10 cellular contexts compared by ENCODE assay signal in genomic region chr14:104749958-104750529, GRCh38. TPM values are rescaled to one million over a fixed set of nuclear protein-coding genes. Genes with fewer than 3 reads are reported as not detected.
A peak's percentile ranks its signal among the peaks of the same experiment; 100 is the strongest.
DNase-seq lines count a peak whose midpoint lies in the region; TF ChIP-seq lines count a peak whose summit lies in the region.
"Had no signal": no experiment of that assay in that cellular context is flagged by ENCODE, and none has a peak within 500 bp of the region (broad histone marks: within the 10 kb centered on the region; RNA-seq: fewer than 3 reads in every experiment).

No MANE protein-coding gene starts in this region.

- peaks cover 34% of the 10 kb centered on the region for H3F3A ChIP-seq in GM23248 (ENCODE audit: insufficient read depth)

- peaks cover 22% of the 10 kb centered on the region for H3K79me2 ChIP-seq in GM23248 (ENCODE audit: insufficient read depth)
- peaks cover 22% of the 10 kb centered on the region for H3K79me2 ChIP-seq in osteoblast (ENCODE audit: insufficient read depth, low read length)

- TF ChIP-seq CTCF in astrocyte of the spinal cord (IDR thresholded peaks at IDR 0.05; ENCODE audit: low read depth, low read length) (no peak), osteoblast (IDR thresholded peaks at IDR 0.05; ENCODE audit: extremely low read depth, low read depth, low read length) (no peak)

- H4K20me1 ChIP-seq in GM23248 (ENCODE audit: insufficient read depth) = no peaks in the 10 kb centered on the region
- H4K20me1 ChIP-seq in osteoblast (ENCODE audit: insufficient read depth, low read length) = peaks cover 15% of the 10 kb centered on the region

- in situ Hi-C loops in GM23248 (cut with MboI) (no loop called here), astrocyte of the spinal cord (cut with HindIII; ENCODE audit: low sequenced_read_pairs) (no loop called here)

- H2AFZ ChIP-seq in GM23248 = peak overlapping the region; percentile 55
- peak overlapping the region; percentile 55 for H2AFZ ChIP-seq in osteoblast (ENCODE audit: low read length)

- H3K9me3 ChIP-seq in GM23248 (ENCODE audit: low read depth) (no peaks in the 10 kb centered on the region), osteoblast (ENCODE audit: low read depth, low read length) (no peaks in the 10 kb centered on the region)
- H3K9me3 ChIP-seq: HAP-1 had no signal

- no peaks in the 10 kb centered on the region for H3K9me2 ChIP-seq in GM23248 (ENCODE audit: insufficient read depth)

- 0 out of 2 replicates have a peak overlapping the region, but pooled peaks have one; percentile 8 for H3K4me3 ChIP-seq in GM23248
- H3K4me3 ChIP-seq in astrocyte of the spinal cord (ENCODE audit: low read depth, low read length) = no peak overlapping the region
- no peak overlapping the region for H3K4me3 ChIP-seq in osteoblast (ENCODE audit: insufficient read depth, low read length)
- H3K4me3 ChIP-seq: HAP-1 had no signal

- peak overlapping the region; percentile 58 for H3K9ac ChIP-seq in GM23248

- H3K27ac ChIP-seq in GM23248 (peak overlapping the region; percentile 79), osteoblast (ENCODE audit: low read depth, low read length) (peak overlapping the region; percentile 56)

- H3K36me3 ChIP-seq in GM23248 (ENCODE audit: low read depth) (no peaks in the 10 kb centered on the region), osteoblast (ENCODE audit: insufficient read depth, low read length) (no peaks in the 10 kb centered on the region)

- 51 to 57% methylated on average over 12 of the region's 12 CpGs for WGBS in GM23248 (ENCODE audit: low coverage in 1 of 2, low lambda C conversion rate in 2 of 2, missing lambda C conversion rate in 2 of 2), 2 experiments

- H3K4me1 ChIP-seq in GM23248 (ENCODE audit: insufficient read depth) (peaks cover 38% of the 10 kb centered on the region), osteoblast (ENCODE audit: insufficient read depth, low read length) (peaks cover 41% of the 10 kb centered on the region)

- H3K27me3 ChIP-seq in GM23248 (replicated peaks; ENCODE audit: insufficient read depth) (no peaks in the 10 kb centered on the region), osteoblast (ENCODE audit: insufficient read depth, low read length) (no peaks in the 10 kb centered on the region)

- H3K4me2 ChIP-seq in GM23248 (ENCODE audit: unreplicated experiment) (peak overlapping the region; percentile 67), osteoblast (ENCODE audit: insufficient read depth, low read length) (peak overlapping the region; percentile 24)

- DNase-seq in GM23248 (peak; percentile 81), astrocyte of the spinal cord (ENCODE audit: low read depth, low spot score) (peak; percentile 20), osteoblast (ENCODE audit: insufficient read length, low spot score, missing footprints) (peak; percentile 89), AML-193 (lab: John Stamatoyannopoulos, UW) (no peak), NCI-H446 treated with DMSO at 0.1 percent for 48 hours (lab: John Stamatoyannopoulos, UW) (no peak)
- no peak for DNase-seq in activated T-cell treated with anti-CD3 and anti-CD28 coated beads, Interleukin-2, amount 50 U/mL, for 48 hours
- DNase-seq: activated naive CD8-positive, alpha-beta T cell treated with anti-CD3 and anti-CD28 coated beads, Interleukin-2, amount 10 ng/mL, durations not matched to agents 7 days and 5 days; NCI-H187 treated with DMSO at 0.1 percent for 48 hours had no signal

RNA-seq across cellular contexts. Expression of gene SIVA1, which starts 2.9 kb away (rescaled TPM):
- 148 and 174 TPM in 2 replicates for total RNA-seq in GM23248 (2014; rRNA removed; shearing (Covaris generic))
- polyA plus RNA-seq in GM23248 (2016; fragmentation: Nextera tagmentation; extraction: Ambion mirVana) = 132 and 141 TPM in 2 replicates
- 57.2 and 62.2 TPM in 2 replicates for total RNA-seq in osteoblast

RNA-seq across cellular contexts. Expression of gene ADSS1, which starts 26.0 kb away (rescaled TPM):
- total RNA-seq in GM23248 (2014; rRNA removed; shearing (Covaris generic)) = 3.7 and 4.7 TPM in 2 replicates
- polyA plus RNA-seq in GM23248 (2016; fragmentation: Nextera tagmentation; extraction: Ambion mirVana) = 6.6 and 7.1 TPM in 2 replicates
- total RNA-seq in osteoblast = 2.1 and 4.3 TPM in 2 replicates
- polyA plus RNA-seq: IgD-negative memory B cell had no signal

RNA-seq across cellular contexts. Expression of gene AKT1, which starts 45.5 kb away (rescaled TPM):
- total RNA-seq in GM23248 (2014; rRNA removed; shearing (Covaris generic)) = 154 and 164 TPM in 2 replicates
- 16.9 and 17.9 TPM in 2 replicates for polyA plus RNA-seq in GM23248 (2016; fragmentation: Nextera tagmentation; extraction: Ambion mirVana)
- 156 and 188 TPM in 2 replicates for total RNA-seq in osteoblast

RNA-seq across cellular contexts. Expression of gene ZBTB42, which starts 50.9 kb away (rescaled TPM):
- total RNA-seq in GM23248 (2014; rRNA removed; shearing (Covaris generic)) = 2.4 and 6.2 TPM in 2 replicates
- polyA plus RNA-seq in GM23248 (2016; fragmentation: Nextera tagmentation; extraction: Ambion mirVana) = 0.56 and 0.75 TPM in 2 replicates
- 2.9 TPM in 2 replicates for total RNA-seq in osteoblast

Comparison
In these comparisons a context has a peak if more than half of its experiments do, and no peak if none do; other contexts are left out.
1. DNase-seq: peak in GM23248 (single experiment), astrocyte of the spinal cord (single experiment) and osteoblast (single experiment); none in AML-193 (0 of 2), NCI-H446 treated with DMSO at 0.1 percent for 48 hours (single experiment) and activated T-cell treated with anti-CD3 and anti-CD28 coated beads, Interleukin-2, amount 50 U/mL, for 48 hours (0 of 2).